In genomic region chr3:171854649-171855305, GRCh38 we compare ENCODE assay signal across 21 cellular contexts. TPM values are rescaled to one million over a fixed set of nuclear protein-coding genes. Genes with fewer than 3 reads are reported as not detected.
"Had no signal": no experiment of that assay in that cellular context is flagged by ENCODE, and none has a peak within 500 bp of the region (broad histone marks: within the 10 kb centered on the region; RNA-seq: fewer than 3 reads in every experiment).

No MANE protein-coding gene starts in this region.

- H3K36me3 ChIP-seq: prostate gland, transverse colon had no signal

- H3K9me3 ChIP-seq: prostate gland had no signal

- H3K4me1 ChIP-seq: prostate gland, transverse colon had no signal

- H3K27ac ChIP-seq: epithelial cell of prostate, prostate gland, transverse colon had no signal

- FAIRE-seq: bronchial epithelial cell, frontal cortex, small intestine had no signal

- DNase-seq: activated CD4-positive, CD25-positive, alpha-beta regulatory T cell treated with anti-CD3 and anti-CD28 coated beads, Interleukin-2, amount 50 U/mL, for 72 hours; activated naive CD4-positive, alpha-beta T cell treated with Interleukin-2 at 50 U/mL for 16 hours; activated naive CD8-positive, alpha-beta T cell treated with anti-CD3 and anti-CD28 coated beads, Interleukin-2, amount 50 U/mL, for 24 hours; activated T-cell treated with anti-CD3 and anti-CD28 coated beads for 4 hours; aorta; effector memory CD4-positive, alpha-beta T cell; head of caudate nucleus; occipital lobe; right cardiac atrium; small intestine; stimulated activated CD4-positive, alpha-beta T cell treated with anti-CD3 and anti-CD28 coated beads, Interleukin-4, amount 100 ng/mL, for 24 hours; stimulated activated naive CD4-positive, alpha-beta T cell treated with Interleukin-2 at 50 U/mL for 16 hours; T-helper 9 cell; transverse colon had no signal

- H3K27me3 ChIP-seq: transverse colon had no signal

- H3K4me3 ChIP-seq: prostate gland, transverse colon had no signal

- ATAC-seq: activated naive CD8-positive, alpha-beta T cell treated with anti-CD3 and anti-CD28 coated beads, Interleukin-2, amount 50 U/mL, for 24 hours; right cardiac atrium had no signal

RNA-seq across cellular contexts. Expression of gene TMEM212, which starts 11.6 kb away (rescaled TPM):
- total RNA-seq: aorta, bronchial epithelial cell, cerebellum, frontal cortex, lower leg skin, mesenteric fat pad, occipital lobe, prostate gland, right cardiac atrium, transverse colon had no signal
- polyA plus RNA-seq: aorta, right cardiac atrium, small intestine had no signal
